In the genomic region with DNA sequence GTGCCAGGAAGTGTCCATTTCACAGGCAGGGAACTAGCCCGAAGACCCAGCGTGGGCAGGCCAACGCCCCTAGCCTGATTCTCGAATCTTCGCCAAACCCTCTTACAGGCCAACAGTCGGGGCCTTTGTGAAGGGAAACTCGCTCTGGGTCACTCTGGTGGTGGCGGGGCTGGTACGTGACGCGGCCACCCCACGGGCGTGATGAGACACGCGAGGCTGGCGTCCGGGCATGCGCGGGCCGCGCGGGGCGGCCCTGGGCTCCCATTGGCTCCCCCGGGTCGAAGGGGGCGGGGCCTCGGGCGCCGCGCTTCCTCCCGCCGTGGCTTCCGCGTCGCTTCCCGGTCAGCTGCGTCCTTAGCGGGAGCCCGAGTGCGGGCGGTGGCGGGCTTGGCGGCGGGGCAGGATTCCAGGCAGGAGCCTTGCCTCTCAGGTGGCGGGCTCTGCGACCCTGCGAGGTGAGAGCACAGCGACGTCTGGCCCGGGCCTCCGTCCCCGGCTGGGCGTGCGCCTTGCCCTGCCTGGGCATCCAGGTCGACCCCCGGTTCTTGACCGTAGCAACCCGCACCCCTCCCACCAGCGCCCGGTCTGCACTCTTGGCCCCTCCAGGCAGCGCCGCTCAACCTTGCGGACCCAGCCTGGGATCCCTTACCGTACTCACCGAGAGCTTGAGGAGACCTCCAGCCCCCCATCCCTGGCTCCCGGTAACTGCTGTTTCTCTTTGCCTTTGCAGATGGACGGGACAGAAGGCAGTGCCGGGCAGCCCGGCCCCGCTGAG, we compare ENCODE assay signal across 8 cellular contexts. TPM values are rescaled to one million over a fixed set of nuclear protein-coding genes. Genes with fewer than 3 reads are reported as not detected.
DNase-seq lines count a peak whose midpoint lies in the region; ATAC-seq, FAIRE-seq and TF ChIP-seq lines count a peak whose summit lies in the region.

A gene with protein sequence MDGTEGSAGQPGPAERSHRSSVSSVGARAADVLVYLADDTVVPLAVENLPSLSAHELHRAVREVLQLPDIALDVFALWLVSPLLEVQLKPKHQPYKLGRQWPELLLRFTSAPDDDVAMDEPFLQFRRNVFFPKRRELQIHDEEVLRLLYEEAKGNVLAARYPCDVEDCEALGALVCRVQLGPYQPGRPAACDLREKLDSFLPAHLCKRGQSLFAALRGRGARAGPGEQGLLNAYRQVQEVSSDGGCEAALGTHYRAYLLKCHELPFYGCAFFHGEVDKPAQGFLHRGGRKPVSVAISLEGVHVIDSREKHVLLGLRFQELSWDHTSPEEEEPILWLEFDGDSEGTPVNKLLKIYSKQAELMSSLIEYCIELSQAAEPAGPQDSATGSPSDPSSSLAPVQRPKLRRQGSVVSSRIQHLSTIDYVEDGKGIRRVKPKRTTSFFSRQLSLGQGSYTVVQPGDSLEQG (plus strand): TSS at position 331 of the 775 bp plus-strand sequence. CDS start 400 bp downstream, at position 731.

- peaks cover 13% of the 10 kb centered on the region for H3K36me3 ChIP-seq in bronchial epithelial cell (ENCODE audit: control insufficient read depth, insufficient read depth, low read length)
- H3K36me3 ChIP-seq in small intestine (ENCODE audit: control insufficient read depth in 2 of 2, insufficient read depth in 2 of 2, low read length in 2 of 2) = no peaks in the 10 kb centered on the region

- H3K27me3 Mint-ChIP-seq in activated B cell treated with CpG ODN at 0.5 μM for 24 hours = no peaks in the 10 kb centered on the region

- H3K27me3 ChIP-seq in bronchial epithelial cell (ENCODE audit: control insufficient read depth, insufficient read depth, low read length) (no peaks in the 10 kb centered on the region), small intestine (ENCODE audit: control insufficient read depth in 2 of 2, insufficient read depth in 2 of 2, low read length in 2 of 2) (no peaks in the 10 kb centered on the region)

- H3K9me3 ChIP-seq in small intestine (ENCODE audit: control insufficient read depth, low read depth) = no peaks in the 10 kb centered on the region

- peaks cover 90% of the 10 kb centered on the region for H3K4me1 Mint-ChIP-seq in activated B cell treated with CpG ODN at 0.5 μM for 24 hours

- TF ChIP-seq CTCF in activated B cell treated with CpG ODN at 0.5 μM for 24 hours (IDR thresholded peaks at IDR 0.05) (no peak), bronchial epithelial cell (IDR thresholded peaks at IDR 0.05; ENCODE audit: insufficient read depth, low read length, severe bottlenecking) (no peak)

- peaks cover 30% of the 10 kb centered on the region for H3K36me3 Mint-ChIP-seq in activated B cell treated with CpG ODN at 0.5 μM for 24 hours (ENCODE audit: low read depth)

- WGBS in small intestine, 3 donors = 1% methylated on average over 54 to 70 of the region's 70 CpGs

- H3K9me3 Mint-ChIP-seq in activated B cell treated with CpG ODN at 0.5 μM for 24 hours = no peaks in the 10 kb centered on the region

- CTCF ChIA-PET in activated B cell treated with CpG ODN at 0.5 μM for 24 hours (lab: Charles Lee) = interaction anchor here (0.6 to 1.4 kb wide), 3 partner anchors 30 to 123 kb away, joined by 3 to 6 read pairs (median 3); no protein-coding TSS in a partner anchor

- intact Hi-C loops in activated B cell treated with CpG ODN at 0.5 μM for 24 hours (cut with micrococcal nuclease) = loop anchor here (1.0 kb wide), 1 partner anchor 17 kb away; no protein-coding TSS in a partner anchor

- peak within 1 kb of the TSS; percentile 94 for H3K27ac Mint-ChIP-seq in activated B cell treated with CpG ODN at 0.5 μM for 24 hours

- peak; percentile 94 for DNase-seq in DMS53 (lab: John Stamatoyannopoulos, UW)
- DNase-seq in NCI-H2196 (lab: John Stamatoyannopoulos, UW; ENCODE audit: unreplicated experiment) = peak; percentile 90
- peak; percentile 91 for DNase-seq in activated B cell treated with CpG ODN at 0.5 μM for 24 hours
- DNase-seq in bronchial epithelial cell (ENCODE audit: low read depth) = peak; percentile 59
- DNase-seq in iPS-NIHi7 (ENCODE audit: extremely low spot score) = peak; percentile 91
- peak; percentile 89 for DNase-seq in small intestine

- peak within 1 kb of the TSS; percentile 81 to 99 for H3K27ac ChIP-seq in small intestine (ENCODE audit: low read depth in 1 of 2, low read length in 1 of 2)

- H3K4me3 ChIP-seq in bronchial epithelial cell (ENCODE audit: low read depth, low read length) (peak within 1 kb of the TSS; percentile 79), small intestine (ENCODE audit: low read depth in 1 of 2, low read length in 2 of 2) (peak within 1 kb of the TSS; percentile 77 to 96)

- peaks cover 16 to 19% of the 10 kb centered on the region in 2 donors for H3K4me1 ChIP-seq in small intestine (ENCODE audit: control insufficient read depth in 2 of 2, insufficient read depth in 1 of 2, low read depth in 1 of 2, low read length in 1 of 2)

- ATAC-seq in HG02610 (IDR thresholded peaks at IDR 0.05; ENCODE audit: unreplicated experiment) (peak; percentile 37), activated B cell treated with CpG ODN at 0.5 μM for 24 hours (ENCODE audit: low read depth) (peak; percentile 48), HG03095 (IDR thresholded peaks at IDR 0.05; ENCODE audit: unreplicated experiment) (no peak)

- H3K4me3 Mint-ChIP-seq in activated B cell treated with CpG ODN at 0.5 μM for 24 hours = peak within 1 kb of the TSS; percentile 92

- POLR2A ChIA-PET in activated B cell treated with CpG ODN at 0.5 μM for 24 hours (lab: Charles Lee) = interaction anchor here (0.6 to 18.2 kb wide), 13 partner anchors 9 to 603 kb away, joined by 3 to 584 read pairs (median 4); a partner anchor contains a TSS

- FAIRE-seq in bronchial epithelial cell (lab: Jason Lieb, UNC) (no peak), small intestine (lab: Jason Lieb, UNC) (no peak)

RNA-seq across cellular contexts. Expression of the gene that starts here (rescaled TPM):
- total RNA-seq in activated B cell treated with CpG ODN at 0.5 μM for 24 hours = 68.6 and 70.6 TPM in 2 replicates
- 21.9 and 66.6 TPM in 2 replicates for total RNA-seq in bronchial epithelial cell
- 10 to 100 TPM; 24.4 to 31.1 (median 27.7) TPM for polyA plus RNA-seq in small intestine
